Comparison of ENCODE assay signal across 10 cellular contexts in the genomic region with DNA sequence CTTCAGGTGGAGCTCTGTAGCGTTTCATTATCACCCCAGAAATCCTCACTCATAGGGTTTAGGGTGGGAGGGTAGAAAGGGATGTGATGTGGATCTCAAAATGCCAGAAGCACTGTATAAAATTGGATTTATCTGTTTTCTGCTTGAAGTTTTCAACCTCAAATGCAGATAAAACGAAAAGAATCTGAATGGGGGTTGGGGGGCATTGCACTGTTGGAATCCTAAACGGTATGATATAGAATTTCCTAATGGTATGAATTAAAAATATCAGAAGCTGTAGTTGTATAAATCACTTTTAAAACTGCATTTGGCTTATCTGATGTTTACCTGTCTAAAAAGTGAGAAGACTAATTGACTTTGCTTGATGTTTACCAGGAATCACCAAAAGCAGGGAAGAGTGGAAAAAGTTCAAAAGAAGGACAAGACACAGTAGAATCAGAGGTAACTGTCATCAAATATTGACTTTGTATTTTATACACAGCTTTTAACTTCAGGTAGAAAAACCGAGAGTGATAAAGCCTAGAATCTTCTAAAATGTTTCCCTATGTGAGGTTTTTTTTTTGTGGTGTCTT. TPM values are rescaled to one million over a fixed set of nuclear protein-coding genes. Genes with fewer than 3 reads are reported as not detected.
A peak's percentile ranks its signal among the peaks of the same experiment; 100 is the strongest.
DNase-seq lines count a peak whose midpoint lies in the region; ATAC-seq, FAIRE-seq and TF ChIP-seq lines count a peak whose summit lies in the region.
"Had no signal": no experiment of that assay in that cellular context is flagged by ENCODE, and none has a peak within 500 bp of the region (broad histone marks: within the 10 kb centered on the region; RNA-seq: fewer than 3 reads in every experiment).

No MANE protein-coding gene starts in this region.

- WGBS in heart left ventricle, 4 donors = 28 to 38% (median 33%) methylated on average over 4 of the region's 4 CpGs
- WGBS in mammary epithelial cell (ENCODE audit: low coverage, missing lambda C conversion rate) = 71% methylated on average over 3 of the region's 4 CpGs
- WGBS in mesodermal cell (ENCODE audit: insufficient coverage in 2 of 2), 2 experiments = 73% methylated on average over 2 of the region's 4 CpGs; no CpG with 5 or more reads in 1 of the 2 experiments

- no peak for FAIRE-seq in urothelium cell line (lab: Jason Lieb, UNC)

- no peak for DNase-seq in heart left ventricle
- DNase-seq in left cardiac atrium = no peak
- DNase-seq in mammary epithelial cell = no peak
- no peak for DNase-seq in uterus
- DNase-seq in urothelium cell line (ENCODE audit: low spot score) = no peak
- DNase-seq: DMS79 treated with DMSO at 0.1 percent for 48 hours, KG1 had no signal

- dilution Hi-C loops in mammary epithelial cell (cut with HindIII; ENCODE audit: low sequenced_read_pairs) = no loop called here

- H3K4me3 ChIP-seq in heart left ventricle (peak overlapping the region; percentile 62 to 98 (median 80)), mammary epithelial cell (replicated peaks in 1 of 3; ENCODE audit: insufficient read depth in 1 of 3, low read depth in 2 of 3, low read length in 3 of 3) (peak overlapping the region; percentile 53 to 71 (median 68)), mesodermal cell (ENCODE audit: extremely low read depth, insufficient read depth, low read length, poor library complexity, severe bottlenecking) (peak overlapping the region; percentile 68), uterus (peak overlapping the region; percentile 28 to 81)

- no peak overlapping the region for H3K9ac ChIP-seq in mammary epithelial cell (ENCODE audit: insufficient read depth, low read length)

- intact Hi-C loops in heart left ventricle (cut with DNase I) = loop anchor here in 4 of 10 donors (5.0 to 10.0 kb wide), 4 partner anchors 55 to 200 kb away; partner anchors contain the start of gene DYNC1H1 (in 1 of the 4)
- intact Hi-C loops in left cardiac atrium (cut with DNase I) = loop anchor here (10.0 kb wide), 1 partner anchor 202 kb away; the partner anchor contains the start of gene DYNC1H1 (in 2 of the 2)
- intact Hi-C loops in mammary epithelial cell (cut with micrococcal nuclease) = no loop called here
- intact Hi-C loops in uterus (cut with DNase I; ENCODE audit: low total_unique reads) = loop anchor here (5.0 kb wide), 1 partner anchor 325 kb away; the partner anchor contains the start of gene HSP90AA1

- H3K79me2 ChIP-seq in mammary epithelial cell (ENCODE audit: insufficient read depth, low read length) = no peaks in the 10 kb centered on the region

- no peak for TF ChIP-seq POLR2A in heart left ventricle (IDR thresholded peaks at IDR 0.05)
- no peak for TF ChIP-seq POLR2A in uterus (IDR thresholded peaks at IDR 0.05)

- H3K9me3 ChIP-seq in heart left ventricle (no peaks in the 10 kb centered on the region), mammary epithelial cell (replicated peaks; ENCODE audit: insufficient read depth, low read length) (no peaks in the 10 kb centered on the region), mesodermal cell (ENCODE audit: control insufficient read depth, low read length) (no peaks in the 10 kb centered on the region), uterus (no peaks in the 10 kb centered on the region)

- TF ChIP-seq CTCF in heart left ventricle (IDR thresholded peaks at IDR 0.05) = no peak
- TF ChIP-seq CTCF in mammary epithelial cell (conservative IDR thresholded peaks at IDR 0.05 in 1 of 2, IDR thresholded peaks at IDR 0.05 in 1 of 2; ENCODE audit: extremely low read depth in 1 of 2, insufficient read depth in 1 of 2, low read depth in 1 of 2, low read length in 2 of 2) = no peak
- TF ChIP-seq CTCF in uterus (IDR thresholded peaks at IDR 0.05) = no peak

- peak overlapping the region; percentile 90 for H2AFZ ChIP-seq in mammary epithelial cell (ENCODE audit: low read depth, low read length)

- H3K4me1 ChIP-seq in heart left ventricle = peaks cover 0 to 30% (median 11%) of the 10 kb centered on the region in 12 donors
- H3K4me1 ChIP-seq in mammary epithelial cell (ENCODE audit: insufficient read depth, low read length) = peaks cover 14% of the 10 kb centered on the region
- no peaks in the 10 kb centered on the region for H3K4me1 ChIP-seq in mesodermal cell (ENCODE audit: control insufficient read depth, insufficient read depth, low read length, poor library complexity, severe bottlenecking)
- no peaks in the 10 kb centered on the region for H3K4me1 ChIP-seq in uterus

- ATAC-seq in heart left ventricle (no peak), left cardiac atrium (no peak), HG02610 (IDR thresholded peaks at IDR 0.05; ENCODE audit: unreplicated experiment) (no peak), HG02981 (IDR thresholded peaks at IDR 0.05; ENCODE audit: unreplicated experiment) (no peak)

- H3K27ac ChIP-seq in heart left ventricle (peak overlapping the region in 7 of 12 donors; percentile 74 to 91 (median 81)), mammary epithelial cell (ENCODE audit: insufficient read depth, low read depth, low read length) (peak overlapping the region; percentile 18), mesodermal cell (ENCODE audit: low read depth, low read length, severe bottlenecking) (no peak overlapping the region), uterus (peak overlapping the region; percentile 43 to 85)

- BruUV-seq in mammary epithelial cell (replicated peaks; lab: Mats Ljungman, UMichigan) = no TSS peak

- H3K27me3 ChIP-seq in heart left ventricle (no peaks in the 10 kb centered on the region), mammary epithelial cell (ENCODE audit: insufficient read depth, low read length) (no peaks in the 10 kb centered on the region), uterus (no peaks in the 10 kb centered on the region)

- peaks cover 0 to 36% (median 31%) of the 10 kb centered on the region in 9 donors for H3K36me3 ChIP-seq in heart left ventricle
- H3K36me3 ChIP-seq in mammary epithelial cell (ENCODE audit: insufficient read depth, low read length) = peaks cover 5% of the 10 kb centered on the region
- H3K36me3 ChIP-seq in mesodermal cell (ENCODE audit: control insufficient read depth, insufficient read depth, low read length) = peaks cover 19% of the 10 kb centered on the region
- no peaks in the 10 kb centered on the region for H3K36me3 ChIP-seq in uterus

- in situ Hi-C loops in mammary epithelial cell (cut with MboI; ENCODE audit: low sequenced_read_pairs in 2 of 2) = no loop called here

- no peaks in the 10 kb centered on the region for H4K20me1 ChIP-seq in mammary epithelial cell (ENCODE audit: insufficient read depth, low read length)

- CTCF ChIA-PET in mammary epithelial cell (lab: Charles Lee; ENCODE audit: low non-redundant PET) = no interaction called here

- peak overlapping the region; percentile 83 for H3K4me2 ChIP-seq in mammary epithelial cell (ENCODE audit: insufficient read depth, low read depth, low read length)

RNA-seq across cellular contexts. Expression of gene PPP2R5C, which starts 1.1 kb away (rescaled TPM):
- total RNA-seq in heart left ventricle (100 to 1,000 TPM; 116 to 248 (median 207) TPM), left cardiac atrium (100 to 1,000 TPM; 126 to 142 TPM), mammary epithelial cell (100 to 1,000 TPM in 1 of 2 donors, 10 to 100 TPM in 1; 85.0 to 110 TPM), uterus (100 to 1,000 TPM; 143 to 171 (median 169) TPM)
- polyA plus RNA-seq in heart left ventricle (100 to 1,000 TPM in 1 of 2 donors, 10 to 100 TPM in 1; 99.4 to 150 TPM), mammary epithelial cell (56.4 TPM)
- polyA minus RNA-seq in mammary epithelial cell = 105 TPM
- 135 TPM for polyA plus RNA-seq in mesodermal cell (2013, experiment 1 of 2)
- 143 TPM for polyA plus RNA-seq in mesodermal cell (2013, experiment 2 of 2)
